Comparison of ENCODE assay signal across 1 cellular context in genomic region chr5:108381955-108382783, GRCh38.
TF ChIP-seq lines count a peak whose summit lies in the region.

FBXL17 (minus strand) TSS chr5:108382098.

TF ChIP-seq in HepG2, 621 proteins besides CTCF, POLR2A, EP300 and RAD21 (continued from another document and continues in another):
- TF ChIP-seq AHDC1 (CRISPR knock-in tag; IDR thresholded peaks at IDR 0.05; ENCODE audit: borderline replicate concordance) (peak; percentile 69; the same call in 1 of the 2 replicates), ZNF143 (CRISPR knock-in tag; IDR thresholded peaks at IDR 0.05) (0 out of 2 replicates have a peak, but pooled peaks have one; percentile 50), HOXA3 (CRISPR knock-in tag; IDR thresholded peaks at IDR 0.05) (peak; percentile 87), NFKB2 (CRISPR knock-in tag; IDR thresholded peaks at IDR 0.05; ENCODE audit: borderline replicate concordance) (peak; percentile 95), UBTF (CRISPR knock-in tag; IDR thresholded peaks at IDR 0.05) (no peak), PATZ1 (CRISPR knock-in tag; IDR thresholded peaks at IDR 0.05) (peak; percentile 61), ZNF556 (CRISPR knock-in tag; IDR thresholded peaks at IDR 0.05; ENCODE audit: borderline replicate concordance) (no peak), MEIS2 (CRISPR knock-in tag; IDR thresholded peaks at IDR 0.05) (peak; percentile 97), NCOR1 (IDR thresholded peaks at IDR 0.05; ENCODE audit: borderline replicate concordance, low read length) (no peak), IRF9 (CRISPR knock-in tag; IDR thresholded peaks at IDR 0.05; ENCODE audit: borderline replicate concordance) (peak; percentile 2; the same call in 1 of the 2 replicates), ZNF557 (CRISPR knock-in tag; IDR thresholded peaks at IDR 0.05) (peak; percentile 95), ZNF260 (CRISPR knock-in tag; IDR thresholded peaks at IDR 0.05; ENCODE audit: borderline replicate concordance, low read depth) (no peak), NR1H2 (CRISPR knock-in tag; IDR thresholded peaks at IDR 0.05; ENCODE audit: borderline replicate concordance, low read depth) (peak; percentile 36; the same call in 1 of the 2 replicates), ZNF646 (CRISPR knock-in tag; IDR thresholded peaks at IDR 0.05) (peak; percentile 18; the same call in 1 of the 2 replicates), SYNCRIP (IDR thresholded peaks at IDR 0.05; ENCODE audit: insufficient read depth, low read depth, low read length) (no peak), HIVEP1 (CRISPR knock-in tag; IDR thresholded peaks at IDR 0.05) (peak; percentile 87), ZNF362 (CRISPR knock-in tag; IDR thresholded peaks at IDR 0.05; ENCODE audit: borderline replicate concordance) (peak; percentile 33; the same call in 1 of the 2 replicates), NFRKB (IDR thresholded peaks at IDR 0.05) (no peak), ZNF703 (CRISPR knock-in tag; IDR thresholded peaks at IDR 0.05; ENCODE audit: borderline replicate concordance) (peak; percentile 23; the same call in 1 of the 2 replicates), PBX3 (CRISPR knock-in tag; IDR thresholded peaks at IDR 0.05; ENCODE audit: borderline replicate concordance) (0 out of 2 replicates have a peak, but pooled peaks have one; percentile 65), RCOR2 (CRISPR knock-in tag; IDR thresholded peaks at IDR 0.05) (no peak), FLYWCH1 (CRISPR knock-in tag; IDR thresholded peaks at IDR 0.05) (no peak), DPF2 (CRISPR knock-in tag; IDR thresholded peaks at IDR 0.05; ENCODE audit: borderline replicate concordance, low read depth) (peak; percentile 54; the same call in 1 of the 2 replicates), MBNL3 (CRISPR knock-in tag; conservative IDR thresholded peaks at IDR 0.05) (no peak), ZNF317 (CRISPR knock-in tag; IDR thresholded peaks at IDR 0.05) (peak; percentile 87), HMGA1 (CRISPR knock-in tag; conservative IDR thresholded peaks at IDR 0.05) (no peak), TOE1 (CRISPR knock-in tag; IDR thresholded peaks at IDR 0.05) (peak; percentile 55; the same call in 1 of the 2 replicates), HOXA9 (CRISPR knock-in tag; IDR thresholded peaks at IDR 0.05; ENCODE audit: borderline replicate concordance) (peak; percentile 71; the same call in 1 of the 2 replicates), GRHL1 (CRISPR knock-in tag; conservative IDR thresholded peaks at IDR 0.05) (no peak), SRSF1 (optimal IDR thresholded peaks at IDR 0.05; ENCODE audit: low read depth, low read length) (peak; percentile 100), CEBPG (CRISPR knock-in tag; IDR thresholded peaks at IDR 0.05) (no peak), SP5 (CRISPR knock-in tag; IDR thresholded peaks at IDR 0.05; ENCODE audit: borderline replicate concordance, low read depth) (no peak; the same call in 1 of the 2 replicates), ZNF331 (CRISPR knock-in tag; IDR thresholded peaks at IDR 0.05) (peak; percentile 95), SP140L (CRISPR knock-in tag; IDR thresholded peaks at IDR 0.05; ENCODE audit: borderline replicate concordance) (peak; percentile 61; the same call in 1 of the 2 replicates), KLF6 (CRISPR knock-in tag; IDR thresholded peaks at IDR 0.05) (peak; percentile 88; the same call in 1 of the 2 replicates), ZNF282 (IDR thresholded peaks at IDR 0.05; ENCODE audit: partially characterized antibody) (no peak), ZBTB1 (CRISPR knock-in tag; IDR thresholded peaks at IDR 0.05; ENCODE audit: borderline replicate concordance) (no peak)
